8 cellular contexts compared by ENCODE assay signal in the genomic region with DNA sequence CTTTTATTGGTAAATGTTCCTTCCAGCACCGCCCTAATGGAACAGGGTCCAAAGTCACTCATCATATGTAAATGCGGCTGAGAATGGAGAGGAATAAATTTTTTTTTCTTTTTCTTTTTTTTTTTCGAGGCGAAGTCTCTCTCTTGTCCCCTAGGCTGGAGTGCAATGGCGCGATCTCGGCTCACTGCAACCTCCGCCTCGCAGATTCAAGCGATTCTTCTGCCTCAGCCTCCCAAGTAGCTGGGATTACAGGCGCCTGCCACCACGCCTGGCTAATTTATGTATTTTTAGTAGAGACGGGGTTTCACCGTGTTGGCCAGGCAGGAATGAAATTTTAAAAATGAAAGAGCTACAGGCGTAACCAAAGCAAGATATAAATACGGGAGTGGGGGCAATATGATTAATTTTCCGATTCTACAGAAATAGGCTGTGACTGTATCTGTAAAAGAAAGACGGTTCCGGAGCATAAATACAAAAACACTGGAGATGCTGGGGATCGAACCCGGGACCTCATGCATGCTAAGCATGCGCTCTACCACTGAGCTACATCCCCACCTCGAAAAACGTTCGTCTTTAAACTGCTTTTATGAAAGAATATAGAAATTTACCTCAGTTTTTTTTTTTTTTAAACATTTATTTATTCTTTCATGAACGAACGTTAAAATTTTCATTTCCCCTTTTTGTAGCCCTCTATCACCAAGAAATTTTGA.
DNase-seq lines count a peak whose midpoint lies in the region; ATAC-seq and TF ChIP-seq lines count a peak whose summit lies in the region.

No MANE protein-coding gene starts in this region.

- peak overlapping the region; percentile 47 for H3K27ac Mint-ChIP-seq in activated T-helper 2 cell treated with anti-CD3 and anti-CD28 coated beads, Interferon-gamma antibody, Interleukin-2, Interleukin-4, amounts not matched to agents 10 μg/mL and 5 μg/mL and 100 μg/mL, durations not matched to agents 14 hours and 24 hours and 36 hours

- peak overlapping the region; percentile 80 for H3K4me3 Mint-ChIP-seq in activated T-helper 2 cell treated with anti-CD3 and anti-CD28 coated beads, Interferon-gamma antibody, Interleukin-2, Interleukin-4, amounts not matched to agents 10 μg/mL and 5 μg/mL and 100 μg/mL, durations not matched to agents 14 hours and 24 hours and 36 hours (ENCODE audit: low read depth)

- H3K9me3 Mint-ChIP-seq in activated T-helper 2 cell treated with anti-CD3 and anti-CD28 coated beads, Interferon-gamma antibody, Interleukin-2, Interleukin-4, amounts not matched to agents 10 μg/mL and 5 μg/mL and 100 μg/mL, durations not matched to agents 14 hours and 24 hours and 36 hours = peaks cover 4% of the 10 kb centered on the region

- no peak overlapping the region for H3K27ac ChIP-seq in aorta (ENCODE audit: low read depth in 1 of 2, low read length in 2 of 2)

- peaks cover 2% of the 10 kb centered on the region for H3K9me3 ChIP-seq in aorta (ENCODE audit: control insufficient read depth, low read length)

- no peaks in the 10 kb centered on the region for H3K36me3 Mint-ChIP-seq in activated T-helper 2 cell treated with anti-CD3 and anti-CD28 coated beads, Interferon-gamma antibody, Interleukin-2, Interleukin-4, amounts not matched to agents 10 μg/mL and 5 μg/mL and 100 μg/mL, durations not matched to agents 14 hours and 24 hours and 36 hours (ENCODE audit: low read depth)

- peak; percentile 86 for ATAC-seq in HG03439 (IDR thresholded peaks at IDR 0.05; ENCODE audit: unreplicated experiment)
- ATAC-seq in aorta (ENCODE audit: low FRiP score) = peak; percentile 88

- 0 to 4% methylated on average over 27 of the region's 27 CpGs for WGBS in aorta, 2 donors

- peak; percentile 83 for DNase-seq in GM03348 (ENCODE audit: low spot score)
- peak; percentile 91 for DNase-seq in OCI-M1 (lab: John Stamatoyannopoulos, UW)
- peak; percentile 31 for DNase-seq in activated T-helper 2 cell treated with anti-CD3 and anti-CD28 coated beads, Interferon-gamma antibody, Interleukin-2, Interleukin-4, amounts not matched to agents 10 μg/mL and 5 μg/mL and 100 μg/mL, durations not matched to agents 14 hours and 24 hours and 36 hours (ENCODE audit: low spot score)
- DNase-seq in foreskin fibroblast = peak; percentile 49 to 83
- DNase-seq in nucleus accumbens (lab: John Stamatoyannopoulos, UW) = peak in 30 of 56 donors; percentile 3 to 79 (median 26)
- DNase-seq in aorta = no peak
- DNase-seq in activated gamma-delta T cell treated with Interleukin-2 at 50 U/mL for 16 hours = no peak

- H3K4me1 Mint-ChIP-seq in activated T-helper 2 cell treated with anti-CD3 and anti-CD28 coated beads, Interferon-gamma antibody, Interleukin-2, Interleukin-4, amounts not matched to agents 10 μg/mL and 5 μg/mL and 100 μg/mL, durations not matched to agents 14 hours and 24 hours and 36 hours (ENCODE audit: low read depth) = peaks cover 26% of the 10 kb centered on the region

- H3K4me3 ChIP-seq in foreskin fibroblast (ENCODE audit: low read depth in 1 of 2, low read length in 2 of 2) = peak overlapping the region; percentile 54 to 66
- H3K4me3 ChIP-seq in aorta (ENCODE audit: low read length in 2 of 2) = peak overlapping the region; percentile 54 to 62

- intact Hi-C loops in activated T-helper 2 cell treated with anti-CD3 and anti-CD28 coated beads, Interferon-gamma antibody, Interleukin-2, Interleukin-4, amounts not matched to agents 10 μg/mL and 5 μg/mL and 100 μg/mL, durations not matched to agents 14 hours and 24 hours and 36 hours (cut with micrococcal nuclease) = loop anchor here (1.0 to 5.0 kb wide), 2 partner anchors 10 to 284 kb away; no protein-coding TSS in a partner anchor
- intact Hi-C loops in aorta (cut with DNase I) = no loop called here

- H3K36me3 ChIP-seq in aorta (ENCODE audit: control insufficient read depth in 1 of 2, insufficient read depth in 2 of 2, low read length in 1 of 2) = no peaks in the 10 kb centered on the region

- H3K27me3 Mint-ChIP-seq in activated T-helper 2 cell treated with anti-CD3 and anti-CD28 coated beads, Interferon-gamma antibody, Interleukin-2, Interleukin-4, amounts not matched to agents 10 μg/mL and 5 μg/mL and 100 μg/mL, durations not matched to agents 14 hours and 24 hours and 36 hours (ENCODE audit: low read depth) = peaks cover 59% of the 10 kb centered on the region

- H3K4me1 ChIP-seq in aorta (ENCODE audit: control insufficient read depth in 1 of 2, insufficient read depth in 2 of 2, low read length in 2 of 2) = no peaks in the 10 kb centered on the region

- TF ChIP-seq CTCF in foreskin fibroblast (IDR thresholded peaks at IDR 0.05; ENCODE audit: low read depth, low read length) = no peak

- H3K27me3 ChIP-seq in aorta (ENCODE audit: control insufficient read depth in 1 of 2, insufficient read depth in 2 of 2, low read length in 1 of 2) = peaks cover 0 to 2% of the 10 kb centered on the region in 2 donors

Comparison
In these comparisons a context has a peak if more than half of its experiments do, and no peak if none do; other contexts are left out.
1. DNase-seq: peak in GM03348 (single experiment), OCI-M1 (single experiment), activated T-helper 2 cell treated with anti-CD3 and anti-CD28 coated beads, Interferon-gamma antibody, Interleukin-2, Interleukin-4, amounts not matched to agents 10 μg/mL and 5 μg/mL and 100 μg/mL, durations not matched to agents 14 hours and 24 hours and 36 hours (single experiment), foreskin fibroblast (2 of 2) and nucleus accumbens (30 of 56); none in aorta (0 of 2) and activated gamma-delta T cell treated with Interleukin-2 at 50 U/mL for 16 hours (single experiment).